Comparison of ENCODE assay signal across 23 cellular contexts in the genomic region with DNA sequence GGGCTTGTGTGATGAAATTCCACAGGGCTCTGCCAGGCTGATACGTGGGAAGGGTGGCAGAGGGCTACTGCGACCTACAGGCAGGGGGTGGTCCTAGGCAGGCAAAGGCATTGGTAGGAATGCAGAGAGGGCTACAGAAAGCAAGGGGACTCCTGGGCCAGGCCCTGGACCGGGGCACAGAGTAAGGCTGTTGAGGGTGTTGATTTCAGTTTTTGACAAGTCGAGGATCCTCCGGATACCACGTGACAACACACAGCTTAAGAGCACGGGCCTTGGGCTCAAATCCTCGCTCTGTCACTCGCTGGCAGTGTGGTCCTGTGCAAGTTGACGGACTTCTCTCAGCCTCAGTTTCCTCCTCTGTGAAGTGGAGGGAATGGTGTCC. TPM values are rescaled to one million over a fixed set of nuclear protein-coding genes. Genes with fewer than 3 reads are reported as not detected.
DNase-seq lines count a peak whose midpoint lies in the region; ATAC-seq, FAIRE-seq and TF ChIP-seq lines count a peak whose summit lies in the region.
"Had no signal": no experiment of that assay in that cellular context is flagged by ENCODE, and none has a peak within 500 bp of the region (broad histone marks: within the 10 kb centered on the region; RNA-seq: fewer than 3 reads in every experiment).

No MANE protein-coding gene starts in this region.

- no peak overlapping the region for H2BK120ac ChIP-seq in H1 (replicated peaks; ENCODE audit: low read depth, low read length)

- no peak overlapping the region for H2AK5ac ChIP-seq in H1 (ENCODE audit: low read depth, low read length)

- no peak overlapping the region for H4K8ac ChIP-seq in H1 (ENCODE audit: extremely low read depth, insufficient read depth, low read length)

- H2BK5ac ChIP-seq in H1 (ENCODE audit: low read depth, low read length) = no peak overlapping the region

- H3K79me2 ChIP-seq in H1 (ENCODE audit: control insufficient read depth in 1 of 2, insufficient read depth in 2 of 2, low read length in 2 of 2) = no peaks in the 10 kb centered on the region

- no peak for TF ChIP-seq EP300 in H1 (IDR thresholded peaks at IDR 0.05; ENCODE audit: borderline replicate concordance in 1 of 2, low read depth in 2 of 2, low read length in 2 of 2)

- H3K4ac ChIP-seq in H1 (replicated peaks; ENCODE audit: insufficient read length, low read depth, low read length) = no peak overlapping the region

- no peak overlapping the region for H3K4me3 ChIP-seq in HEK293 (ENCODE audit: low read depth, low read length)
- H3K4me3 ChIP-seq in H1 (ENCODE audit: extremely low read depth in 1 of 4, insufficient read depth in 2 of 4, low read depth in 3 of 4, low read length in 4 of 4) = no peak overlapping the region
- no peak overlapping the region for H3K4me3 ChIP-seq in left lung
- no peak overlapping the region for H3K4me3 ChIP-seq in small intestine (ENCODE audit: low read depth in 1 of 2, low read length in 2 of 2)
- H3K4me3 ChIP-seq: BLaER1, SK-N-MC, stomach had no signal

- H3K27ac ChIP-seq in HEK293 (ENCODE audit: extremely low read depth, low read depth, low read length) (no peak overlapping the region), H1 (ENCODE audit: low read depth, low read length) (no peak overlapping the region; the same call in 1 of the 2 replicates), left lung (no peak overlapping the region), foreskin keratinocyte (no peak overlapping the region), small intestine (ENCODE audit: low read depth in 1 of 2, low read length in 1 of 2) (peak overlapping the region in 1 of 2 donors; percentile 50)
- H3K27ac ChIP-seq: BLaER1, HL-60, SK-N-MC had no signal

- H4K91ac ChIP-seq in H1 (replicated peaks; ENCODE audit: insufficient read length, low read length) = no peak overlapping the region

- H2BK20ac ChIP-seq in H1 (ENCODE audit: low read length) = no peak overlapping the region

- no peaks in the 10 kb centered on the region for H3K36me3 ChIP-seq in HEK293 (ENCODE audit: control insufficient read depth in 2 of 2, insufficient read depth in 1 of 2, low read length in 2 of 2)
- no peaks in the 10 kb centered on the region for H3K36me3 ChIP-seq in H1 (ENCODE audit: control insufficient read depth in 2 of 4, insufficient read depth in 4 of 4, low read length in 3 of 4)
- H3K36me3 ChIP-seq in left lung = no peaks in the 10 kb centered on the region
- H3K36me3 ChIP-seq in small intestine (ENCODE audit: control insufficient read depth in 2 of 2, insufficient read depth in 2 of 2, low read length in 2 of 2) = no peaks in the 10 kb centered on the region
- H3K36me3 ChIP-seq: BLaER1, stomach had no signal

- H3K27me3 ChIP-seq in H1 (replicated peaks in 1 of 4; ENCODE audit: control insufficient read depth in 3 of 4, extremely low read depth in 1 of 4, insufficient read depth in 3 of 4, low read length in 3 of 4) = no peaks in the 10 kb centered on the region; a peak in 1 of 7 replicates
- H3K27me3 ChIP-seq in left lung = peaks cover 0 to 28% of the 10 kb centered on the region in 2 donors
- peaks cover 9% of the 10 kb centered on the region for H3K27me3 ChIP-seq in foreskin keratinocyte
- H3K27me3 ChIP-seq in small intestine (ENCODE audit: control insufficient read depth in 2 of 2, insufficient read depth in 2 of 2, low read length in 2 of 2) = peaks cover 0 to 3% of the 10 kb centered on the region in 2 donors
- H3K27me3 ChIP-seq: BLaER1 had no signal

- no peaks in the 10 kb centered on the region; the same call in 1 of the 2 replicates for H3K79me1 ChIP-seq in H1 (ENCODE audit: low read depth, low read length)

- POLR2A ChIA-PET in HEK293 (lab: Yijun Ruan, JAX) (no interaction called here), H1 (lab: Charles Lee; ENCODE audit: partially characterized antibody) (interaction anchor here (1.9 kb wide), 1 partner anchor 19 kb away, joined by 6 read pairs; a partner anchor contains a TSS)

- no peak for FAIRE-seq in H1 (lab: Jason Lieb, UNC)
- no peak for FAIRE-seq in small intestine (lab: Jason Lieb, UNC)
- FAIRE-seq: GM12892 had no signal

- H2AFZ ChIP-seq in H1 (ENCODE audit: low read length) = no peak overlapping the region; the same call in 1 of the 2 replicates

- H3K9me3 ChIP-seq in HEK293 (ENCODE audit: control insufficient read depth, insufficient read depth, low read depth, low read length) = no peaks in the 10 kb centered on the region
- no peaks in the 10 kb centered on the region for H3K9me3 ChIP-seq in H1 (ENCODE audit: insufficient read depth in 2 of 2, low read depth in 1 of 2, low read length in 1 of 2)
- H3K9me3 ChIP-seq in left lung = no peaks in the 10 kb centered on the region
- no peaks in the 10 kb centered on the region for H3K9me3 ChIP-seq in small intestine (ENCODE audit: control insufficient read depth, low read depth)
- H3K9me3 ChIP-seq: stomach had no signal

- H3K4me1 ChIP-seq in HEK293 (ENCODE audit: control insufficient read depth, insufficient read depth, low read length) (no peaks in the 10 kb centered on the region), H1 (replicated peaks in 1 of 4; ENCODE audit: control insufficient read depth in 3 of 4, insufficient read depth in 4 of 4, low read length in 3 of 4) (peaks cover 0 to 16% (median 4%) of the 10 kb centered on the region in 4 experiments; a peak in 5 of 7 replicates), left lung (peaks cover 14 to 15% of the 10 kb centered on the region in 2 donors), foreskin keratinocyte (no peaks in the 10 kb centered on the region), small intestine (ENCODE audit: control insufficient read depth in 2 of 2, insufficient read depth in 1 of 2, low read depth in 1 of 2, low read length in 1 of 2) (no peaks in the 10 kb centered on the region)

- no peak overlapping the region for H3K23ac ChIP-seq in H1 (ENCODE audit: insufficient read length)

- H3K4me2 ChIP-seq in H1 (ENCODE audit: insufficient read depth in 1 of 2, low read depth in 2 of 2, low read length in 2 of 2) = no peak overlapping the region
- H3K4me2 ChIP-seq: BLaER1 had no signal

- H4K20me1 ChIP-seq in H1 (replicated peaks in 1 of 2; ENCODE audit: control insufficient read depth in 1 of 2, insufficient read depth in 2 of 2, low read length in 2 of 2) = no peaks in the 10 kb centered on the region
- H4K20me1 ChIP-seq: BLaER1 had no signal

- H3K14ac ChIP-seq in H1 (ENCODE audit: insufficient read length) = no peak overlapping the region

- ATAC-seq in left lung (peak; percentile 5), foreskin keratinocyte (no peak), HG03095 (IDR thresholded peaks at IDR 0.05; ENCODE audit: unreplicated experiment) (no peak)

- no peak for TF ChIP-seq POLR2A in H1 (IDR thresholded peaks at IDR 0.05; ENCODE audit: control extremely low read depth in 1 of 2, low read depth in 2 of 2, low read length in 2 of 2)

- CTCF ChIA-PET in HEK293 (lab: Yijun Ruan, JAX) (no interaction called here), H1 (lab: Charles Lee; ENCODE audit: partially characterized antibody) (interaction anchor here (0.6 to 2.3 kb wide), 7 partner anchors 18 to 500 kb away, joined by 3 to 7 read pairs (median 5); no protein-coding TSS in a partner anchor)

- no peak for TF ChIP-seq CTCF in HEK293 (tag by site-specific recombination; IDR thresholded peaks at IDR 0.05)
- peak in 2 of 3 experiments; percentile 10 to 22; a peak in 2 of 4 replicates for TF ChIP-seq CTCF in H1 (IDR thresholded peaks at IDR 0.05; ENCODE audit: control extremely low read depth in 1 of 3, insufficient read depth in 1 of 3, low read depth in 1 of 3, low read length in 3 of 3)
- TF ChIP-seq CTCF in left lung (IDR thresholded peaks at IDR 0.05) = no peak
- no peak for TF ChIP-seq CTCF in foreskin keratinocyte (conservative IDR thresholded peaks at IDR 0.05)

- H2BK15ac ChIP-seq in H1 (ENCODE audit: low read length) = no peak overlapping the region; the same call in 1 of the 2 replicates

- no peaks in the 10 kb centered on the region for H3K23me2 ChIP-seq in H1 (ENCODE audit: low read depth, low read length)

- peak; percentile 18 to 35; a peak in 2 of 4 replicates for TF ChIP-seq RAD21 in H1 (IDR thresholded peaks at IDR 0.05 in 1 of 2, conservative IDR thresholded peaks at IDR 0.05 in 1 of 2; ENCODE audit: low read depth in 2 of 2, low read length in 2 of 2)

- DNase-seq in H1 (ENCODE audit: low read depth in 1 of 2, low spot score in 2 of 2) = no peak
- no peak for DNase-seq in left lung
- peak; percentile 26 for DNase-seq in posterior vena cava (ENCODE audit: low spot score)
- no peak for DNase-seq in NCI-H2107 (lab: John Stamatoyannopoulos, UW)
- no peak for DNase-seq in foreskin keratinocyte
- DNase-seq in small intestine = no peak
- DNase-seq: ACHN; activated CD4-positive, alpha-beta T cell treated with anti-CD3 and anti-CD28 coated beads, Interleukin-2, amount 10 ng/mL, durations not matched to agents 7 days and 5 days; activated naive CD8-positive, alpha-beta T cell treated with anti-CD3 and anti-CD28 coated beads for 36 hours; COR-L47; DMS79 treated with DMSO at 0.1 percent for 48 hours; effector CD4-positive, alpha-beta T cell; NCI-H1105; NCI-H2081; NCI-H446; stomach; T-helper 2 cell had no signal

- 82% methylated on average over 10 of the region's 10 CpGs; no CpG with 5 or more reads in 1 of the 2 experiments for WGBS in H1 (ENCODE audit: extremely low coverage in 1 of 2, insufficient coverage in 1 of 2, insufficient read length in 1 of 2, insufficient replicate concordance in 2 of 2, low coverage in 1 of 2, low lambda C conversion rate in 2 of 2, missing lambda C conversion rate in 1 of 2), 2 experiments
- 46 to 58% (median 53%) methylated on average over 10 of the region's 10 CpGs for WGBS in small intestine, 3 donors

- H2BK12ac ChIP-seq in H1 (ENCODE audit: low read depth, low read length) = 0 out of 2 replicates have a peak overlapping the region, but pooled peaks have one; percentile 35

- H3K9ac ChIP-seq in H1 (replicated peaks in 1 of 4; ENCODE audit: extremely low read depth in 1 of 4, low read depth in 3 of 4, low read length in 3 of 4) = no peak overlapping the region
- H3K9ac ChIP-seq: BLaER1 had no signal

- no peak overlapping the region for H3K56ac ChIP-seq in H1 (replicated peaks; ENCODE audit: insufficient read length, low read depth, low read length)

- no peak overlapping the region for H4K5ac ChIP-seq in H1 (ENCODE audit: insufficient read length, low read depth, low read length)

- intact Hi-C loops in left lung (cut with DNase I) (no loop called here), posterior vena cava (cut with DNase I) (loop anchor here in 1 of 2 donors (1.0 to 10.0 kb wide), 2 partner anchors 22 to 154 kb away; a partner anchor contains a TSS)

- H3K18ac ChIP-seq in H1 (ENCODE audit: extremely low read depth, low read length) = no peak overlapping the region

RNA-seq across cellular contexts. Expression of a gene that starts 19.1 kb away (rescaled TPM):
- 3.3 and 4.0 TPM in 2 replicates for total RNA-seq in H1 (2021; fragmentation: NEBNext Ultra II Directional; extraction: Animal tissue kit (Norgen Biotek cat#: 25700))
- polyA plus RNA-seq in H1 (2011; rRNA removed) (1.3 and 1.8 TPM in 2 replicates), foreskin keratinocyte (not detected in 2 replicates), small intestine (10 to 100 TPM in 1 of 3 donors, under 1 TPM in 2; under 0.01 to 12.7 (median 0.27) TPM)
- polyA plus RNA-seq in H1 (2011; cell fraction: cytosol; rRNA removed) = 2.2 TPM
- 2.5 TPM for polyA plus RNA-seq in H1 (2011; cell fraction: nucleus; rRNA removed)
- polyA plus RNA-seq in H1 (2012, experiment 1 of 2) = 1.0 to 1.7 TPM (median 1.5 TPM) in 4 replicates
- 1.3 TPM for polyA plus RNA-seq in H1 (2012, experiment 2 of 2)
- 1.3 TPM for polyA plus RNA-seq in H1 (2013, experiment 1 of 2)
- 1.1 TPM for polyA plus RNA-seq in H1 (2013, experiment 2 of 2)
- 1.9 and 3.6 TPM in 2 replicates for polyA minus RNA-seq in H1 (2011; rRNA and poly(A)+ RNA removed)
- polyA minus RNA-seq in H1 (2011; cell fraction: cytosol; rRNA and poly(A)+ RNA removed) = 2.5 TPM
- 3.1 TPM for polyA minus RNA-seq in H1 (2011; cell fraction: nucleus; rRNA and poly(A)+ RNA removed)
- total RNA-seq in left lung (1 to 10 TPM; 2.4 to 6.9 TPM), posterior vena cava (10 to 100 TPM; 11.9 to 18.5 TPM), foreskin keratinocyte (not detected in 2 replicates)
- total RNA-seq: activated CD4-positive, alpha-beta T cell treated with anti-CD3 and anti-CD28 coated beads, Interleukin-2, amount 10 ng/mL, durations not matched to agents 7 days and 5 days had no signal

Comparison
In these comparisons a context has a peak if more than half of its experiments do, and no peak if none do; other contexts are left out.
1. CTCF ChIP-seq: peak in H1 (2 of 3); none in HEK293 (single experiment), left lung (0 of 2) and foreskin keratinocyte (single experiment).